Comparison of ENCODE assay signal across 1 cellular context in the genomic region with DNA sequence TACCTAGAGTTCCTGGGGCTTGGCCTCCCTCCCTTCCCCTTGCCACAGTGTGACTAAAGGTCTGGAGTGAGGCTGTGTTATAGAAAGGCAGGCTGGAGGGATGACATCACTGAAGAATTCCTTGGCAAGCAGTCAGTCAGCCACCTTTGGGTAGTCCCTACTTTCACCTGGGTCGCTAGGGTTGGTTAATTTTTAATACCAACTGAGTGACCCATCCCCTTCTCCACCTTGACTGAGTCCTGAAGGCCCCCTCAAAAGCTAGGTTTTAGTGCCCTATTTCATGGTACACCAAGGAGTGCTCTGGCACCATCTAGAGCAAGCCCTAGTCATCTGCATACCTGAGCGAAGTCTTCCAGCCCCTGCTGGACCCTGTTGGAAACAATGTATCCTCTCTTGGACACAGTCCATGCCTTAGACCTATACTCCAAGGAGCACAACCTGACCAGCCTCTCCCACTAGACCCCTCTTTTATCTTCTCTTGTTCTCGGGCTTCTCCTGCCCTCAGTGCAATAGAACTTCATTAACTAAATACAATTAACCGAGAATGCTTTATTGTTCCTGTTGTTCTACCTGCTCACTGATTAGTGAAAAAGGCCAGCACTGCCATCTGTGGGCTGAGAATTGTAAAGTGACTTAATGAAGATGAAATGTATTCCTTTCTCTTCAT.
A peak's percentile ranks its signal among the peaks of the same experiment; 100 is the strongest.
TF ChIP-seq lines count a peak whose summit lies in the region.

No MANE protein-coding gene starts in this region.

TF ChIP-seq in HepG2, 621 proteins besides CTCF, POLR2A, EP300 and RAD21 (continued from another document):
- TF ChIP-seq, protein P1, sequence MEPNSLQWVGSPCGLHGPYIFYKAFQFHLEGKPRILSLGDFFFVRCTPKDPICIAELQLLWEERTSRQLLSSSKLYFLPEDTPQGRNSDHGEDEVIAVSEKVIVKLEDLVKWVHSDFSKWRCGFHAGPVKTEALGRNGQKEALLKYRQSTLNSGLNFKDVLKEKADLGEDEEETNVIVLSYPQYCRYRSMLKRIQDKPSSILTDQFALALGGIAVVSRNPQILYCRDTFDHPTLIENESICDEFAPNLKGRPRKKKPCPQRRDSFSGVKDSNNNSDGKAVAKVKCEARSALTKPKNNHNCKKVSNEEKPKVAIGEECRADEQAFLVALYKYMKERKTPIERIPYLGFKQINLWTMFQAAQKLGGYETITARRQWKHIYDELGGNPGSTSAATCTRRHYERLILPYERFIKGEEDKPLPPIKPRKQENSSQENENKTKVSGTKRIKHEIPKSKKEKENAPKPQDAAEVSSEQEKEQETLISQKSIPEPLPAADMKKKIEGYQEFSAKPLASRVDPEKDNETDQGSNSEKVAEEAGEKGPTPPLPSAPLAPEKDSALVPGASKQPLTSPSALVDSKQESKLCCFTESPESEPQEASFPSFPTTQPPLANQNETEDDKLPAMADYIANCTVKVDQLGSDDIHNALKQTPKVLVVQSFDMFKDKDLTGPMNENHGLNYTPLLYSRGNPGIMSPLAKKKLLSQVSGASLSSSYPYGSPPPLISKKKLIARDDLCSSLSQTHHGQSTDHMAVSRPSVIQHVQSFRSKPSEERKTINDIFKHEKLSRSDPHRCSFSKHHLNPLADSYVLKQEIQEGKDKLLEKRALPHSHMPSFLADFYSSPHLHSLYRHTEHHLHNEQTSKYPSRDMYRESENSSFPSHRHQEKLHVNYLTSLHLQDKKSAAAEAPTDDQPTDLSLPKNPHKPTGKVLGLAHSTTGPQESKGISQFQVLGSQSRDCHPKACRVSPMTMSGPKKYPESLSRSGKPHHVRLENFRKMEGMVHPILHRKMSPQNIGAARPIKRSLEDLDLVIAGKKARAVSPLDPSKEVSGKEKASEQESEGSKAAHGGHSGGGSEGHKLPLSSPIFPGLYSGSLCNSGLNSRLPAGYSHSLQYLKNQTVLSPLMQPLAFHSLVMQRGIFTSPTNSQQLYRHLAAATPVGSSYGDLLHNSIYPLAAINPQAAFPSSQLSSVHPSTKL (CRISPR knock-in tag; IDR thresholded peaks at IDR 0.05), result 0 out of 2 replicates have a peak, but pooled peaks have one; percentile 26
